Comparison of ENCODE assay signal across 17 cellular contexts in genomic region chr3:8593022-8593817, GRCh38. TPM values are rescaled to one million over a fixed set of nuclear protein-coding genes. Genes with fewer than 3 reads are reported as not detected.
DNase-seq lines count a peak whose midpoint lies in the region; ATAC-seq and TF ChIP-seq lines count a peak whose summit lies in the region.
"Had no signal": no experiment of that assay in that cellular context is flagged by ENCODE, and none has a peak within 500 bp of the region (broad histone marks: within the 10 kb centered on the region; RNA-seq: fewer than 3 reads in every experiment).

No MANE protein-coding gene starts in this region.

- H3K27me3 ChIP-seq in IMR-90 (ENCODE audit: control insufficient read depth, insufficient read depth, low read length), result peaks cover 2% of the 10 kb centered on the region; the same call in 1 of the 2 replicates
- H3K27me3 ChIP-seq in BE2C, result no peaks in the 10 kb centered on the region
- H3K27me3 ChIP-seq: adrenal gland, foreskin keratinocyte had no signal

- H3K9me3 ChIP-seq in IMR-90 (ENCODE audit: control insufficient read depth, insufficient read depth, low read length) (no peaks in the 10 kb centered on the region), BE2C (no peaks in the 10 kb centered on the region)
- H3K9me3 ChIP-seq: adrenal gland had no signal

- H3K36me3 ChIP-seq in IMR-90 (ENCODE audit: control insufficient read depth, insufficient read depth, low read length) (no peaks in the 10 kb centered on the region), BE2C (no peaks in the 10 kb centered on the region)
- H3K36me3 ChIP-seq: adrenal gland had no signal

- in situ Hi-C loops in IMR-90 (cut with MboI; ENCODE audit: low sequenced_read_pairs), result no loop called here

- H2BK20ac ChIP-seq in IMR-90 (ENCODE audit: low read depth, low read length), result no peak overlapping the region

- H2BK5ac ChIP-seq in IMR-90 (ENCODE audit: low read depth, low read length, poor library complexity, severe bottlenecking), result no peak overlapping the region

- dilution Hi-C loops in IMR-90 (cut with HindIII; ENCODE audit: low sequenced_read_pairs, unreplicated experiment), result no loop called here

- no peak for TF ChIP-seq RAD21 in IMR-90 (IDR thresholded peaks at IDR 0.05; ENCODE audit: low read length)

- H3K36me3 Mint-ChIP-seq in nephron (ENCODE audit: low read depth), result no peaks in the 10 kb centered on the region

- H3K27me3 Mint-ChIP-seq in nephron (ENCODE audit: low read depth), result no peaks in the 10 kb centered on the region
- H3K27me3 Mint-ChIP-seq: activated B cell treated with CpG ODN at 0.5 μM for 24 hours had no signal

- H2AFZ ChIP-seq in IMR-90 (replicated peaks; ENCODE audit: low read length, poor library complexity), result no peak overlapping the region

- no TSS peak for BruUV-seq in IMR-90 (replicated peaks; lab: Mats Ljungman, UMichigan)

- H3K4me3 ChIP-seq in IMR-90 (ENCODE audit: insufficient read depth, low read depth, low read length) (no peak overlapping the region), fibroblast of the aortic adventitia (ENCODE audit: low read depth, low read length) (no peak overlapping the region), BE2C (ENCODE audit: low read depth, low read length) (no peak overlapping the region)
- H3K4me3 ChIP-seq: adrenal gland, lung had no signal

- no peak overlapping the region for H3K4me2 ChIP-seq in IMR-90 (ENCODE audit: low read depth, low read length)

- intact Hi-C loops in IMR-90 (cut with micrococcal nuclease), result no loop called here

- no peak overlapping the region; the same call in 2 of the 3 replicates for H2BK15ac ChIP-seq in IMR-90 (ENCODE audit: low read depth, low read length)

- H4K20me1 ChIP-seq in IMR-90 (ENCODE audit: insufficient read depth, low read length), result no peaks in the 10 kb centered on the region

- 0 out of 2 replicates have a peak overlapping the region, but pooled peaks have one; percentile 7 for H4K91ac ChIP-seq in IMR-90 (ENCODE audit: insufficient read depth, low read depth, low read length)

- H2AK5ac ChIP-seq in IMR-90 (ENCODE audit: low read depth, low read length), result 0 out of 2 replicates have a peak overlapping the region, but pooled peaks have one; percentile 8

- no peak overlapping the region for H3K23ac ChIP-seq in IMR-90 (ENCODE audit: low read depth, low read length)

- no peak overlapping the region for H3K56ac ChIP-seq in IMR-90 (ENCODE audit: extremely low read depth, insufficient read depth, low read length)

- H3K27ac Mint-ChIP-seq in nephron, result peak overlapping the region; percentile 81 to 90 (median 87)
- H3K27ac Mint-ChIP-seq: activated B cell treated with CpG ODN at 0.5 μM for 24 hours, nephron progenitor cell had no signal

- no peak overlapping the region for H3K9ac ChIP-seq in IMR-90 (ENCODE audit: low read depth, low read length)

- POLR2A ChIA-PET in IMR-90 (lab: Charles Lee; ENCODE audit: unreplicated experiment), result interaction anchor here (0.6 kb wide), 2 partner anchors 11 to 151 kb away, joined by 3 read pairs; no protein-coding TSS in a partner anchor

- no peaks in the 10 kb centered on the region for H3K9me3 Mint-ChIP-seq in nephron
- H3K9me3 Mint-ChIP-seq: activated B cell treated with CpG ODN at 0.5 μM for 24 hours, nephron progenitor cell had no signal

- ATAC-seq in IMR-90 (ENCODE audit: low read depth), result peak; percentile 59
- ATAC-seq in HG02759 (IDR thresholded peaks at IDR 0.05; ENCODE audit: unreplicated experiment), result no peak
- ATAC-seq: foreskin keratinocyte had no signal

- CTCF ChIA-PET in IMR-90 (lab: Yijun Ruan, JAX), result no interaction called here

- no peak overlapping the region for H2AK9ac ChIP-seq in IMR-90 (replicated peaks; ENCODE audit: low read depth, low read length, poor library complexity)

- H3K4ac ChIP-seq in IMR-90 (ENCODE audit: low read depth, low read length), result no peak overlapping the region

- no peaks in the 10 kb centered on the region for H3K9me1 ChIP-seq in IMR-90 (ENCODE audit: insufficient read depth, low read length)

- H4K5ac ChIP-seq in IMR-90 (ENCODE audit: low read depth, low read length), result peak overlapping the region; percentile 1; the same call in 1 of the 2 replicates

- peak; percentile 66 for DNase-seq in AG08395 (ENCODE audit: low spot score)
- DNase-seq in IMR-90, result peak; percentile 16
- peak; percentile 63 for DNase-seq in fibroblast of the aortic adventitia (ENCODE audit: low read depth)
- no peak for DNase-seq in NCI-H524 treated with DMSO at 0.1 percent for 48 hours (lab: John Stamatoyannopoulos, UW)
- no peak for DNase-seq in BE2C
- no peak for DNase-seq in effector CD4-positive, alpha-beta T cell
- DNase-seq: activated B cell treated with CpG ODN at 0.5 μM for 24 hours; activated CD8-positive, alpha-beta memory T cell treated with anti-CD3 and anti-CD28 coated beads for 24 hours; foreskin keratinocyte; NCI-H146; nephron progenitor cell; stimulated activated CD4-positive, alpha-beta T cell treated with anti-CD3 and anti-CD28 coated beads, Interleukin-1b, Interleukin-23, amount 100 ng/mL, for 48 hours; T-helper 2 cell had no signal

- H3K79me1 ChIP-seq in IMR-90 (ENCODE audit: low read depth in 1 of 2, low read length in 2 of 2), result no peaks in the 10 kb centered on the region

- no peak overlapping the region for H4K8ac ChIP-seq in IMR-90 (ENCODE audit: low read depth in 2 of 2, low read length in 2 of 2)

- H3K18ac ChIP-seq in IMR-90 (ENCODE audit: low read depth, low read length), result peak overlapping the region; percentile 20; the same call in 1 of the 2 replicates

- peaks cover 89% of the 10 kb centered on the region for H3K4me1 Mint-ChIP-seq in nephron
- H3K4me1 Mint-ChIP-seq: activated B cell treated with CpG ODN at 0.5 μM for 24 hours had no signal

- peak overlapping the region; percentile 2; the same call in 1 of the 2 replicates for H2BK120ac ChIP-seq in IMR-90 (ENCODE audit: low read depth, low read length)

- TF ChIP-seq CTCF in IMR-90 (conservative IDR thresholded peaks at IDR 0.05; ENCODE audit: low read depth, low read length), result no peak
- TF ChIP-seq CTCF in fibroblast of the aortic adventitia (IDR thresholded peaks at IDR 0.05; ENCODE audit: insufficient read depth, low read length), result no peak
- no peak for TF ChIP-seq CTCF in nephron (IDR thresholded peaks at IDR 0.05; ENCODE audit: unreplicated experiment in 3 of 3)
- TF ChIP-seq CTCF in BE2C (IDR thresholded peaks at IDR 0.05; ENCODE audit: low read depth, low read length), result no peak

- WGBS in IMR-90 (ENCODE audit: extremely low coverage in 2 of 2, insufficient read length in 1 of 2), 2 experiments, result 33% methylated on average over 2 of the region's 9 CpGs; no CpG with 5 or more reads in 1 of the 2 experiments

- H3K4me1 ChIP-seq in IMR-90 (ENCODE audit: control insufficient read depth, insufficient read depth, low read length) (peaks cover 5% of the 10 kb centered on the region), BE2C (no peaks in the 10 kb centered on the region)
- H3K4me1 ChIP-seq: adrenal gland had no signal

- no peak overlapping the region for H3K27ac ChIP-seq in IMR-90 (ENCODE audit: insufficient read depth, low read length)
- H3K27ac ChIP-seq: adrenal gland, foreskin keratinocyte had no signal

- no peak for TF ChIP-seq POLR2A in IMR-90 (IDR thresholded peaks at IDR 0.05; ENCODE audit: low read depth, low read length)

- H3K4me3 Mint-ChIP-seq in nephron, result peak overlapping the region in 1 of 3 experiments; percentile 4
- H3K4me3 Mint-ChIP-seq: activated B cell treated with CpG ODN at 0.5 μM for 24 hours, nephron progenitor cell had no signal

- no peak overlapping the region for H3K14ac ChIP-seq in IMR-90 (replicated peaks; ENCODE audit: low read depth, low read length)

TF ChIP-seq in IMR-90, 13 proteins besides CTCF, POLR2A, EP300 and RAD21:
- TF ChIP-seq MAFK (IDR thresholded peaks at IDR 0.05; ENCODE audit: low read depth, low read length) (0 out of 2 replicates have a peak, but pooled peaks have one; percentile 13), NFE2L2 (IDR thresholded peaks at IDR 0.05; ENCODE audit: low read depth, low read length) (no peak), CEBPB (IDR thresholded peaks at IDR 0.05; ENCODE audit: low read depth, low read length) (peak; percentile 48; the same call in 1 of the 2 replicates)
TF ChIP-seq in IMR-90: peak in this region for 2.

RNA-seq across cellular contexts. Expression of gene SSUH2, which starts 51.4 kb away (rescaled TPM):
- total RNA-seq in IMR-90 (2012; rRNA removed), result under 0.01 TPM in 1 of 2 replicates, not detected in the other
- 0.10 TPM in 2 replicates for polyA plus RNA-seq in IMR-90 (2012; rRNA removed)
- polyA plus RNA-seq in IMR-90 (2012; cell fraction: cytosol; rRNA removed), result not detected in 2 replicates
- 0.32 and 0.66 TPM in 2 replicates for polyA plus RNA-seq in IMR-90 (2012; cell fraction: nucleus; rRNA removed; ENCODE audit: low replicate concordance)
- not detected in 2 replicates for total RNA-seq in fibroblast of the aortic adventitia (ENCODE audit: low replicate concordance)
- 4.9 TPM for polyA plus RNA-seq in BE2C (2012; ENCODE audit: insufficient read depth, insufficient read length, low read depth)
- total RNA-seq: activated B cell treated with CpG ODN at 0.5 μM for 24 hours had no signal

Comparison
In these comparisons a context has a peak if more than half of its experiments do, and no peak if none do; other contexts are left out.
1. DNase-seq: peak in AG08395 (single experiment), IMR-90 (single experiment) and fibroblast of the aortic adventitia (single experiment); none in NCI-H524 treated with DMSO at 0.1 percent for 48 hours (single experiment), BE2C (single experiment) and effector CD4-positive, alpha-beta T cell (single experiment).